ENCODE assay signal across 24 cellular contexts in genomic region chr21:15992171-15992570, GRCh38.
DNase-seq lines count a peak whose midpoint lies in the region; ATAC-seq, FAIRE-seq and TF ChIP-seq lines count a peak whose summit lies in the region.
"Had no signal": no experiment of that assay in that cellular context is flagged by ENCODE, and none has a peak within 500 bp of the region (broad histone marks: within the 10 kb centered on the region; RNA-seq: fewer than 3 reads in every experiment).

No MANE protein-coding gene starts in this region.

- H3K79me2 ChIP-seq in HepG2 (ENCODE audit: insufficient read depth, low read length): no peaks in the 10 kb centered on the region

- CTCF ChIA-PET in HepG2 (lab: Yijun Ruan, JAX; ENCODE audit: low intra/inter-chr PET ratio, low total read pairs): no interaction called here

- no peak overlapping the region for H3K4me2 ChIP-seq in HepG2 (ENCODE audit: low read depth, low read length)

- TF ChIP-seq POLR2A in HepG2 (IDR thresholded peaks at IDR 0.05; ENCODE audit: insufficient read depth in 1 of 2, low read depth in 2 of 2, low read length in 2 of 2): no peak
- no peak for TF ChIP-seq POLR2A in right lobe of liver (IDR thresholded peaks at IDR 0.05)

- H3K27me3 ChIP-seq in HepG2 (ENCODE audit: control insufficient read depth in 1 of 2, insufficient read depth in 2 of 2, low read length in 2 of 2) (no peaks in the 10 kb centered on the region), right lobe of liver (no peaks in the 10 kb centered on the region), brain microvascular endothelial cell (replicated peaks) (no peaks in the 10 kb centered on the region)
- H3K27me3 ChIP-seq: dorsolateral prefrontal cortex had no signal

- H4K20me1 ChIP-seq in HepG2 (ENCODE audit: insufficient read depth, low read length): no peaks in the 10 kb centered on the region

- TF ChIP-seq CTCF in HepG2 (CRISPR knock-in tag; IDR thresholded peaks at IDR 0.05) (no peak), right lobe of liver (IDR thresholded peaks at IDR 0.05) (no peak), brain microvascular endothelial cell (IDR thresholded peaks at IDR 0.05; ENCODE audit: low read depth, low read length, missing control alignments) (no peak)

- in situ Hi-C loops in HepG2 (cut with HindIII; ENCODE audit: extremely low pct_ligation_motif_present, low pct_unique_long_range_greater_than_20kb) (no loop called here), brain microvascular endothelial cell (cut with HindIII; ENCODE audit: low pct_ligation_motif_present, low sequenced_read_pairs) (no loop called here)

- no peaks in the 10 kb centered on the region for H3K36me3 ChIP-seq in HepG2 (replicated peaks in 1 of 2; ENCODE audit: control insufficient read depth in 1 of 2, insufficient read depth in 2 of 2, low read length in 2 of 2)
- H3K36me3 ChIP-seq in right lobe of liver: no peaks in the 10 kb centered on the region
- H3K36me3 ChIP-seq in brain microvascular endothelial cell (replicated peaks): no peaks in the 10 kb centered on the region

- no peak overlapping the region for H3K9ac ChIP-seq in HepG2 (ENCODE audit: insufficient read depth, low read depth, low read length)

- 0% methylated on average over 1 of the region's 1 CpG for WGBS in HepG2 (ENCODE audit: low lambda C conversion rate)
- WGBS in right lobe of liver (ENCODE audit: insufficient coverage, low coverage, low lambda C conversion rate, missing lambda C conversion rate): 33% methylated on average over 1 of the region's 1 CpG

- no peak overlapping the region for H2AFZ ChIP-seq in HepG2 (ENCODE audit: low read length)

- DNase-seq in HepG2 (ENCODE audit: low spot score) (no peak), right lobe of liver (no peak), brain microvascular endothelial cell (peak; percentile 26), iris pigment epithelial cell (ENCODE audit: low read depth) (peak; percentile 60), COR-L47 (lab: John Stamatoyannopoulos, UW) (no peak), SIG-M5 treated with dmso at 0.1 percent for 504 hours (lab: John Stamatoyannopoulos, UW; ENCODE audit: unreplicated experiment) (no peak), left cardiac atrium (no peak), hippocampal formation (lab: John Stamatoyannopoulos, UW) (no peak)
- DNase-seq: 8988T; activated CD4-positive, CD25-positive, alpha-beta regulatory T cell; activated CD8-positive, alpha-beta T cell treated with anti-CD3 and anti-CD28 coated beads, Interleukin-2, amount 10 ng/mL, durations not matched to agents 7 days and 5 days; activated naive CD4-positive, alpha-beta T cell treated with anti-CD3 and anti-CD28 coated beads for 36 hours; activated T-cell treated with anti-CD3 and anti-CD28 coated beads, Interleukin-2, amount 50 U/mL, for 1 hour; amniotic stem cell; Calu3; dorsolateral prefrontal cortex; kidney; mammary epithelial cell; NCI-H146; NCI-H69; nucleus accumbens; right cardiac atrium; T-helper 9 cell had no signal

- TF ChIP-seq EP300 in HepG2 (IDR thresholded peaks at IDR 0.05; ENCODE audit: low read depth in 2 of 2, low read length in 2 of 2) (no peak), HepG2 (CRISPR knock-in tag; IDR thresholded peaks at IDR 0.05; ENCODE audit: borderline replicate concordance) (no peak)

- no peak for ATAC-seq in HepG2
- ATAC-seq in right lobe of liver: no peak
- ATAC-seq in left cardiac atrium: no peak
- ATAC-seq: activated CD8-positive, alpha-beta T cell treated with anti-CD3 and anti-CD28 coated beads, Interleukin-2, amount 10 ng/mL, durations not matched to agents 7 days and 5 days; K562 had no signal

- H3K27ac ChIP-seq in HepG2 (ENCODE audit: extremely low read length, insufficient read depth, low read length): no peak overlapping the region
- H3K27ac ChIP-seq in right lobe of liver: no peak overlapping the region
- no peak overlapping the region for H3K27ac ChIP-seq in brain microvascular endothelial cell
- H3K27ac ChIP-seq: dorsolateral prefrontal cortex had no signal

- BruUV-seq in HepG2 (replicated peaks; lab: Mats Ljungman, UMichigan): no TSS peak

- FAIRE-seq in HepG2 (lab: Jason Lieb, UNC): no peak
- FAIRE-seq: K562 had no signal

- no peak for TF ChIP-seq RAD21 in HepG2 (CRISPR knock-in tag; IDR thresholded peaks at IDR 0.05)

- H3K9me3 ChIP-seq in HepG2 (ENCODE audit: low read length): no peaks in the 10 kb centered on the region
- H3K9me3 ChIP-seq in right lobe of liver: no peaks in the 10 kb centered on the region

- H3K4me3 ChIP-seq in HepG2 (replicated peaks in 1 of 3; ENCODE audit: insufficient read depth in 1 of 3, low read depth in 2 of 3, low read length in 3 of 3): no peak overlapping the region
- no peak overlapping the region for H3K4me3 ChIP-seq in right lobe of liver
- no peak overlapping the region for H3K4me3 ChIP-seq in brain microvascular endothelial cell (ENCODE audit: low read depth, low read length)
- H3K4me3 ChIP-seq: dorsolateral prefrontal cortex, K562 had no signal

- H3K4me1 ChIP-seq in HepG2 (ENCODE audit: insufficient read depth, low read length) (no peaks in the 10 kb centered on the region), right lobe of liver (no peaks in the 10 kb centered on the region)

- POLR2A ChIA-PET in HepG2 (lab: Yijun Ruan, JAX): no interaction called here

- intact Hi-C loops in HepG2 (cut with micrococcal nuclease; ENCODE audit: unreplicated experiment): no loop called here
- intact Hi-C loops in right lobe of liver (cut with DNase I): no loop called here
- intact Hi-C loops in left cardiac atrium (cut with DNase I): no loop called here

TF ChIP-seq in HepG2, 621 proteins besides CTCF, POLR2A, EP300 and RAD21:
- no peak for TF ChIP-seq SMAD3 (CRISPR knock-in tag; IDR thresholded peaks at IDR 0.05)
- TF ChIP-seq MAFF (IDR thresholded peaks at IDR 0.05; ENCODE audit: low read depth, low read length): peak; percentile 36; the same call in 1 of the 2 replicates
- 0 out of 4 replicates have a peak, but pooled peaks have one; percentile 5 to 32 for TF ChIP-seq MAFK (conservative IDR thresholded peaks at IDR 0.05 in 1 of 2, IDR thresholded peaks at IDR 0.05 in 1 of 2; ENCODE audit: low read length in 2 of 2)

Comparison
In these comparisons a context has a peak if more than half of its experiments do, and no peak if none do; other contexts are left out.
1. DNase-seq: peak in brain microvascular endothelial cell (single experiment) and iris pigment epithelial cell (single experiment); none in HepG2 (single experiment), right lobe of liver (0 of 3), COR-L47 (single experiment), SIG-M5 treated with dmso at 0.1 percent for 504 hours (single experiment), left cardiac atrium (single experiment) and hippocampal formation (0 of 2).